ENCODE assay signal across 1 cellular context in the genomic region with DNA sequence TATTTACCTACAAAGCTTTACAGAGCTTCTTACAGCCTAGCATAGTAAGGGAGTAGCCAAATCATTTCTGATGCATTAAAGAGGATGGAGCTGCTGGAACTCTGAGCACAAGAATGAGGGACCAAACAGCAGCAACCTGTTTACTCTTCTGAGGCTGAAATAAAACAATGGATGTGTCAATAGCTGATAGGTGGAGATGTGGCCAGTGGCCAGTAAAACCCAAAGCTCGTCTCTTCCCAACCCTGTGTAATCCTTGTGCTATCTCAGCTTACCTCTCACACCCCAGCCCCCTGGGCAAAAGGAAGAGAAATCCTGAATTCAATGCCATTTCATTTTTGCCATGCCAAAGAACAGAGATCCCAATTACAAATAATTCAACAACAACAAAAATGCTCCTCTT.
TF ChIP-seq lines count a peak whose summit lies in the region.

No MANE protein-coding gene starts in this region.

TF ChIP-seq in WTC11, 78 proteins besides CTCF, POLR2A, EP300 and RAD21 (continued from another document):
- TF ChIP-seq, protein P1, sequence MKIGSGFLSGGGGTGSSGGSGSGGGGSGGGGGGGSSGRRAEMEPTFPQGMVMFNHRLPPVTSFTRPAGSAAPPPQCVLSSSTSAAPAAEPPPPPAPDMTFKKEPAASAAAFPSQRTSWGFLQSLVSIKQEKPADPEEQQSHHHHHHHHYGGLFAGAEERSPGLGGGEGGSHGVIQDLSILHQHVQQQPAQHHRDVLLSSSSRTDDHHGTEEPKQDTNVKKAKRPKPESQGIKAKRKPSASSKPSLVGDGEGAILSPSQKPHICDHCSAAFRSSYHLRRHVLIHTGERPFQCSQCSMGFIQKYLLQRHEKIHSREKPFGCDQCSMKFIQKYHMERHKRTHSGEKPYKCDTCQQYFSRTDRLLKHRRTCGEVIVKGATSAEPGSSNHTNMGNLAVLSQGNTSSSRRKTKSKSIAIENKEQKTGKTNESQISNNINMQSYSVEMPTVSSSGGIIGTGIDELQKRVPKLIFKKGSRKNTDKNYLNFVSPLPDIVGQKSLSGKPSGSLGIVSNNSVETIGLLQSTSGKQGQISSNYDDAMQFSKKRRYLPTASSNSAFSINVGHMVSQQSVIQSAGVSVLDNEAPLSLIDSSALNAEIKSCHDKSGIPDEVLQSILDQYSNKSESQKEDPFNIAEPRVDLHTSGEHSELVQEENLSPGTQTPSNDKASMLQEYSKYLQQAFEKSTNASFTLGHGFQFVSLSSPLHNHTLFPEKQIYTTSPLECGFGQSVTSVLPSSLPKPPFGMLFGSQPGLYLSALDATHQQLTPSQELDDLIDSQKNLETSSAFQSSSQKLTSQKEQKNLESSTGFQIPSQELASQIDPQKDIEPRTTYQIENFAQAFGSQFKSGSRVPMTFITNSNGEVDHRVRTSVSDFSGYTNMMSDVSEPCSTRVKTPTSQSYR (CRISPR knock-in tag; IDR thresholded peaks at IDR 0.05): no peak
- TF ChIP-seq, protein P2, sequence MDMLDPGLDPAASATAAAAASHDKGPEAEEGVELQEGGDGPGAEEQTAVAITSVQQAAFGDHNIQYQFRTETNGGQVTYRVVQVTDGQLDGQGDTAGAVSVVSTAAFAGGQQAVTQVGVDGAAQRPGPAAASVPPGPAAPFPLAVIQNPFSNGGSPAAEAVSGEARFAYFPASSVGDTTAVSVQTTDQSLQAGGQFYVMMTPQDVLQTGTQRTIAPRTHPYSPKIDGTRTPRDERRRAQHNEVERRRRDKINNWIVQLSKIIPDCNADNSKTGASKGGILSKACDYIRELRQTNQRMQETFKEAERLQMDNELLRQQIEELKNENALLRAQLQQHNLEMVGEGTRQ (CRISPR knock-in tag; IDR thresholded peaks at IDR 0.05): no peak
- TF ChIP-seq, protein P3, sequence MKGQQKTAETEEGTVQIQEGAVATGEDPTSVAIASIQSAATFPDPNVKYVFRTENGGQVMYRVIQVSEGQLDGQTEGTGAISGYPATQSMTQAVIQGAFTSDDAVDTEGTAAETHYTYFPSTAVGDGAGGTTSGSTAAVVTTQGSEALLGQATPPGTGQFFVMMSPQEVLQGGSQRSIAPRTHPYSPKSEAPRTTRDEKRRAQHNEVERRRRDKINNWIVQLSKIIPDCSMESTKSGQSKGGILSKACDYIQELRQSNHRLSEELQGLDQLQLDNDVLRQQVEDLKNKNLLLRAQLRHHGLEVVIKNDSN (CRISPR knock-in tag; IDR thresholded peaks at IDR 0.05): no peak
- TF ChIP-seq, protein P4, sequence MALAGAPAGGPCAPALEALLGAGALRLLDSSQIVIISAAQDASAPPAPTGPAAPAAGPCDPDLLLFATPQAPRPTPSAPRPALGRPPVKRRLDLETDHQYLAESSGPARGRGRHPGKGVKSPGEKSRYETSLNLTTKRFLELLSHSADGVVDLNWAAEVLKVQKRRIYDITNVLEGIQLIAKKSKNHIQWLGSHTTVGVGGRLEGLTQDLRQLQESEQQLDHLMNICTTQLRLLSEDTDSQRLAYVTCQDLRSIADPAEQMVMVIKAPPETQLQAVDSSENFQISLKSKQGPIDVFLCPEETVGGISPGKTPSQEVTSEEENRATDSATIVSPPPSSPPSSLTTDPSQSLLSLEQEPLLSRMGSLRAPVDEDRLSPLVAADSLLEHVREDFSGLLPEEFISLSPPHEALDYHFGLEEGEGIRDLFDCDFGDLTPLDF (CRISPR knock-in tag; IDR thresholded peaks at IDR 0.05): no peak
